ENCODE assay signal across 9 cellular contexts in the genomic region with DNA sequence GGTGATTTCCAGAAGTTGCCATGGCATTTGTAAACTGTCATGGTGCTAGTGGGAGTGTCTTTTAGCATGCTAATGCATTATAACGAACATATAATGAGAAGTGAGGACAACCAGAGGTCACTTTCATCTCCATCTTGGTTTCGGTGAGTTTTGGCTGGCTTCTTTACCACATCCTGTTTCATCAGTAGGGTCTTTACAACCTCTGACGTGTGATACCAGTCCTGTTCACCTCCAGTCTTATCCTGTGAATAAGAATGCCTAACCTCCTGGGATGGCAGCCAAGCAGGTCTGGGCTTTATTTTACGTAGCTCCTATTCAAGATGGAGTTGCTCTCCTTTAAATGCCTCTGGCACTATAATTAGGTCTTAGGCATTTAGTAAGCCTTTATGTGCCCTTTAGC. TPM values are rescaled to one million over a fixed set of nuclear protein-coding genes. Genes with fewer than 3 reads are reported as not detected.
DNase-seq lines count a peak whose midpoint lies in the region; ATAC-seq, FAIRE-seq and TF ChIP-seq lines count a peak whose summit lies in the region.
"Had no signal": no experiment of that assay in that cellular context is flagged by ENCODE, and none has a peak within 500 bp of the region (broad histone marks: within the 10 kb centered on the region; RNA-seq: fewer than 3 reads in every experiment).

No MANE protein-coding gene starts in this region.

- no peak overlapping the region for H3K27ac ChIP-seq in upper lobe of left lung

- no peaks in the 10 kb centered on the region for H3K36me3 ChIP-seq in upper lobe of left lung

- H3K4me3 ChIP-seq in retinal pigment epithelial cell (ENCODE audit: low read length) (no peak overlapping the region), upper lobe of left lung (no peak overlapping the region)

- peaks cover 0 to 3% (median 0%) of the 10 kb centered on the region in 4 donors for H3K9me3 ChIP-seq in upper lobe of left lung

- peak; percentile 51 for FAIRE-seq in GM19239 (lab: Jason Lieb, UNC)
- FAIRE-seq in H54 (lab: Jason Lieb, UNC): no peak

- TF ChIP-seq CTCF in retinal pigment epithelial cell (conservative IDR thresholded peaks at IDR 0.05; ENCODE audit: low read depth, low read length) (no peak), upper lobe of left lung (IDR thresholded peaks at IDR 0.05) (no peak)

- no peaks in the 10 kb centered on the region for H3K27me3 ChIP-seq in upper lobe of left lung

- ATAC-seq in HG02852 (IDR thresholded peaks at IDR 0.05; ENCODE audit: unreplicated experiment) (peak; percentile 74), upper lobe of left lung (ENCODE audit: low FRiP score in 2 of 2) (no peak)

- TF ChIP-seq POLR2A in H54 (IDR thresholded peaks at IDR 0.05; ENCODE audit: low read depth, low read length) (no peak), upper lobe of left lung (IDR thresholded peaks at IDR 0.05) (no peak)

- TF ChIP-seq EP300 in upper lobe of left lung (IDR thresholded peaks at IDR 0.05): no peak

- DNase-seq in GM19239 (ENCODE audit: insufficient read length, low spot score): no peak
- peak; percentile 83 for DNase-seq in NCI-H69 (lab: John Stamatoyannopoulos, UW)
- peak; percentile 99 for DNase-seq in retinal pigment epithelial cell (ENCODE audit: low read depth)
- DNase-seq in H54 (ENCODE audit: insufficient read length, low spot score): no peak
- DNase-seq in upper lobe of left lung: no peak
- no peak for DNase-seq in germinal center (ENCODE audit: low spot score)
- DNase-seq: NCI-H1436 treated with DMSO at 0.1 percent for 48 hours, posterior cingulate gyrus had no signal

- WGBS in upper lobe of left lung, 2 donors: 57 to 75% methylated on average over 4 of the region's 4 CpGs

- peaks cover 0 to 4% (median 0%) of the 10 kb centered on the region in 4 donors for H3K4me1 ChIP-seq in upper lobe of left lung

RNA-seq across cellular contexts. Expression of a gene that starts 20.4 kb away (rescaled TPM):
- 10 to 100 TPM in 4 of 6 donors, 1 to 10 TPM in 2; 4.8 to 24.3 (median 14.7) TPM for total RNA-seq in upper lobe of left lung

RNA-seq across cellular contexts. Expression of a gene that starts 44.3 kb away (rescaled TPM):
- total RNA-seq in upper lobe of left lung: 10 to 100 TPM in 3 of 6 donors, 1 to 10 TPM in 3; 2.3 to 20.8 (median 9.1) TPM

Comparison
In these comparisons a context has a peak if more than half of its experiments do, and no peak if none do; other contexts are left out.
1. DNase-seq: peak in NCI-H69 (single experiment) and retinal pigment epithelial cell (single experiment); none in GM19239 (single experiment), H54 (single experiment), upper lobe of left lung (0 of 2) and germinal center (single experiment).